ENCODE assay signal across 17 cellular contexts in genomic region chr7:70734436-70734835, GRCh38.
"Had no signal": no experiment of that assay in that cellular context is flagged by ENCODE, and none has a peak within 500 bp of the region (broad histone marks: within the 10 kb centered on the region; RNA-seq: fewer than 3 reads in every experiment).

No MANE protein-coding gene starts in this region.

- H3K4me3 ChIP-seq: body of pancreas, prostate gland, right lobe of liver, upper lobe of right lung had no signal

- H3K27ac Mint-ChIP-seq: activated CD8-positive, alpha-beta T cell treated with anti-CD3 and anti-CD28 coated beads for 36 hours; activated naive CD4-positive, alpha-beta T cell treated with anti-CD3 and anti-CD28 coated beads, Interleukin-2, amount 10 ng/mL, durations not matched to agents 7 days and 5 days; activated T-helper 1 cell treated with anti-CD3 and anti-CD28 coated beads, Interleukin-12 subunit alpha, Interleukin-12 subunit beta, Interleukin-2, Interleukin-4 antibody, amounts not matched to agents 30 ng/mL and 10 ng/mL and 1 ng/mL, durations not matched to agents 14 hours and 24 hours and 36 hours; dendritic cell treated with granulocyte-macrophage colony-stimulating factor and Interleukin-4, amounts not matched to agents 40 ng/mL and 50 ng/mL, for 4 days; endodermal cell; T-cell had no signal

- H3K27ac ChIP-seq: body of pancreas, prostate gland, right lobe of liver, upper lobe of right lung, WERI-Rb-1 had no signal

- DNase-seq: activated CD4-positive, alpha-beta T cell treated with anti-CD3 and anti-CD28 coated beads for 4 hours; activated CD8-positive, alpha-beta T cell treated with anti-CD3 and anti-CD28 coated beads for 36 hours; activated naive CD4-positive, alpha-beta T cell treated with anti-CD3 and anti-CD28 coated beads, Interleukin-2, amount 10 ng/mL, durations not matched to agents 7 days and 5 days; body of pancreas; endodermal cell; immature natural killer cell; naive thymus-derived CD8-positive, alpha-beta T cell; nucleus accumbens; right lobe of liver; stimulated activated CD4-positive, alpha-beta T cell treated with anti-CD3 and anti-CD28 coated beads, Interleukin-12 subunit alpha, Interleukin-12 subunit beta, amount 100 ng/mL, for 4 hours; stimulated activated naive CD8-positive, alpha-beta T cell treated with anti-CD3 and anti-CD28 coated beads, Interleukin-15, Interleukin-2, amounts not matched to agents 100 U/mL and 50 U/mL, for 24 hours; T-cell; upper lobe of right lung; WERI-Rb-1 had no signal

- H3K4me1 Mint-ChIP-seq: activated naive CD4-positive, alpha-beta T cell treated with anti-CD3 and anti-CD28 coated beads, Interleukin-2, amount 10 ng/mL, durations not matched to agents 7 days and 5 days had no signal

- H3K9me3 Mint-ChIP-seq: activated naive CD4-positive, alpha-beta T cell treated with anti-CD3 and anti-CD28 coated beads, Interleukin-2, amount 10 ng/mL, durations not matched to agents 7 days and 5 days; activated T-helper 1 cell treated with anti-CD3 and anti-CD28 coated beads, Interleukin-12 subunit alpha, Interleukin-12 subunit beta, Interleukin-2, Interleukin-4 antibody, amounts not matched to agents 30 ng/mL and 10 ng/mL and 1 ng/mL, durations not matched to agents 14 hours and 24 hours and 36 hours; dendritic cell treated with granulocyte-macrophage colony-stimulating factor and Interleukin-4, amounts not matched to agents 40 ng/mL and 50 ng/mL, for 4 days; immature natural killer cell had no signal

- H3K36me3 ChIP-seq: prostate gland, right lobe of liver, upper lobe of right lung, WERI-Rb-1 had no signal

- H3K27me3 ChIP-seq: body of pancreas, right lobe of liver, upper lobe of right lung had no signal

- H3K4me3 Mint-ChIP-seq: activated CD8-positive, alpha-beta T cell treated with anti-CD3 and anti-CD28 coated beads for 36 hours; activated naive CD4-positive, alpha-beta T cell treated with anti-CD3 and anti-CD28 coated beads, Interleukin-2, amount 10 ng/mL, durations not matched to agents 7 days and 5 days; activated T-helper 1 cell treated with anti-CD3 and anti-CD28 coated beads, Interleukin-12 subunit alpha, Interleukin-12 subunit beta, Interleukin-2, Interleukin-4 antibody, amounts not matched to agents 30 ng/mL and 10 ng/mL and 1 ng/mL, durations not matched to agents 14 hours and 24 hours and 36 hours; dendritic cell treated with granulocyte-macrophage colony-stimulating factor and Interleukin-4, amounts not matched to agents 40 ng/mL and 50 ng/mL, for 4 days; endodermal cell; naive thymus-derived CD8-positive, alpha-beta T cell; T-cell had no signal

- ATAC-seq: activated CD8-positive, alpha-beta T cell treated with anti-CD3 and anti-CD28 coated beads for 36 hours; body of pancreas; naive thymus-derived CD8-positive, alpha-beta T cell; right lobe of liver; stimulated activated naive CD8-positive, alpha-beta T cell treated with anti-CD3 and anti-CD28 coated beads, Interleukin-15, Interleukin-2, amounts not matched to agents 100 U/mL and 50 U/mL, for 24 hours; T-cell; upper lobe of right lung had no signal

- H3K27me3 Mint-ChIP-seq: activated CD8-positive, alpha-beta T cell treated with anti-CD3 and anti-CD28 coated beads for 36 hours; activated naive CD4-positive, alpha-beta T cell treated with anti-CD3 and anti-CD28 coated beads, Interleukin-2, amount 10 ng/mL, durations not matched to agents 7 days and 5 days; dendritic cell treated with granulocyte-macrophage colony-stimulating factor and Interleukin-4, amounts not matched to agents 40 ng/mL and 50 ng/mL, for 4 days had no signal

- H3K9me3 ChIP-seq: body of pancreas, prostate gland, right lobe of liver, upper lobe of right lung had no signal

- H3K4me1 ChIP-seq: prostate gland had no signal

- H3K36me3 Mint-ChIP-seq: activated naive CD4-positive, alpha-beta T cell treated with anti-CD3 and anti-CD28 coated beads, Interleukin-2, amount 10 ng/mL, durations not matched to agents 7 days and 5 days had no signal
